ENCODE assay signal across 8 cellular contexts in the genomic region with DNA sequence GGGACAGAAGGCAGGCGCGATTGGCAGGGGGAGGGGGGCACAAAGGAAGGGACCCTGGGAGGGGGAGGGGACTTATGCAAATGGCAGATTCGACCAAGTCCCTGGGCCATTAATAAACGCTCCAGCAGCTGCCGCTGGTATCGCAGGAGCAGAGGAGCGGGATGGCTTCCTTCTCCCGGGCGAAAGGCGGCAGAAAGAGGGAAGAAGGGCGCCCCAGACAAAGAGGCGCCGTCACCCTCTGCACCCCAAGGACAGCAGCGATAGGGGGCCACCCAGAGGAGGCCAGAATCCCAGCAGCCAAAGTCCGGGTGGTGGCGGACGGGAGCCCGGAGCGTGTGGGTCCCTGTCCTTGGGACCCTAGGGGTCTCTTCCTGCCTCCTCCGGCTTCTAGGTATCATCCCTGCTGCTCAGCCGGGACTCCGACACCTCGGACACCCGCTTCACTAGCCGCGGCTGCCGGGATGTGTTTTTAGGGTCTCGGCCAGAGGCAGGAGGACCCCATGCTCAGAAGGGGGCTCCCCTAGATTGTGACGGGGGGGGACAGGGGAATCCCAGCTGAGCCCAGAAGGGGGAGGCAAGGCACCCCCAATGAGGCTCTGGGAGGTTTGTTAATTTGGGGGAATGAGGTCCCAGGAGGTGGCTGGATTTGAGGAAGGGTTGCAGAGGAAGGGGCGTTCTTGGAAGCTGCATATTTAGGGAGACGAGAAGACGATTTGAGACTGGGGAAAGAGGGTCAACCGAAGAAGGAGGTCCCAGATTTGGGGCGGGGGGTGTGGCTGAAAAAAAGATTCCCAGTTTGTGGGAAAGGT. TPM values are rescaled to one million over a fixed set of nuclear protein-coding genes. Genes with fewer than 3 reads are reported as not detected.
DNase-seq lines count a peak whose midpoint lies in the region; ATAC-seq, FAIRE-seq and TF ChIP-seq lines count a peak whose summit lies in the region.

No MANE protein-coding gene starts in this region.

- H4K20me1 ChIP-seq in SK-N-SH (ENCODE audit: insufficient read depth) = peaks cover 25% of the 10 kb centered on the region

- peak overlapping the region; percentile 98 for H3K4me2 ChIP-seq in SK-N-SH

- intact Hi-C loops in esophagus squamous epithelium (cut with DNase I) (no loop called here), sciatic nerve (cut with DNase I) (no loop called here)

- no peaks in the 10 kb centered on the region for H3K36me3 ChIP-seq in SK-N-SH (replicated peaks in 1 of 2; ENCODE audit: control insufficient read depth in 1 of 2, insufficient read depth in 2 of 2, low read length in 1 of 2)
- H3K36me3 ChIP-seq in esophagus squamous epithelium = no peaks in the 10 kb centered on the region

- no peaks in the 10 kb centered on the region for H3K9me3 ChIP-seq in SK-N-SH
- no peaks in the 10 kb centered on the region for H3K9me3 ChIP-seq in esophagus squamous epithelium

- TF ChIP-seq EP300 in SK-N-SH (IDR thresholded peaks at IDR 0.05; ENCODE audit: borderline replicate concordance in 1 of 2, low read depth in 1 of 2, low read length in 1 of 2) = no peak

- H3K4me3 ChIP-seq in SK-N-SH (ENCODE audit: low read depth in 2 of 2, low read length in 1 of 2) = peak overlapping the region; percentile 83 to 88
- peak overlapping the region in 3 of 4 donors; percentile 51 to 69 (median 57) for H3K4me3 ChIP-seq in esophagus squamous epithelium

- DNase-seq in SK-N-SH (peak; percentile 81), NCI-H82 (lab: John Stamatoyannopoulos, UW) (peak; percentile 91), esophagus squamous epithelium (lab: John Stamatoyannopoulos, UW) (no peak), sciatic nerve (ENCODE audit: low spot score) (no peak), GM19238 (ENCODE audit: insufficient read length, low spot score) (no peak), H54 (ENCODE audit: insufficient read length, low spot score) (no peak)

- H3K9ac ChIP-seq in SK-N-SH = peak overlapping the region; percentile 76; the same call in 1 of the 2 replicates

- 48% methylated on average over 23 of the region's 34 CpGs for WGBS in SK-N-SH (ENCODE audit: low lambda C conversion rate)
- WGBS in esophagus squamous epithelium, 2 donors = 3 to 8% methylated on average over 13 to 25 of the region's 34 CpGs

- no peak for FAIRE-seq in H54 (lab: Jason Lieb, UNC)

- peaks cover 8% of the 10 kb centered on the region; the same call in 1 of the 2 replicates for H3K79me2 ChIP-seq in SK-N-SH (ENCODE audit: insufficient read depth)

- ATAC-seq in SK-N-SH treated with all-trans-retinoic acid at 6 μM for 48 hours = no peak
- peak; percentile 31 for ATAC-seq in sciatic nerve
- ATAC-seq in HG03135 (IDR thresholded peaks at IDR 0.05; ENCODE audit: unreplicated experiment) = no peak

- H2AFZ ChIP-seq in SK-N-SH (ENCODE audit: low read depth) = no peak overlapping the region; the same call in 1 of the 2 replicates

- TF ChIP-seq POLR2A in esophagus squamous epithelium (IDR thresholded peaks at IDR 0.05) (no peak), H54 (IDR thresholded peaks at IDR 0.05; ENCODE audit: low read depth, low read length) (no peak)

- H3K4me1 ChIP-seq in SK-N-SH (ENCODE audit: control insufficient read depth in 1 of 2, insufficient read depth in 2 of 2, low read depth in 1 of 2, low read length in 1 of 2) (peaks cover 3 to 8% of the 10 kb centered on the region in 2 experiments; a peak in 2 of 4 replicates), esophagus squamous epithelium (peaks cover 14 to 29% (median 28%) of the 10 kb centered on the region in 3 donors)

- H3K9me2 ChIP-seq in SK-N-SH = no peaks in the 10 kb centered on the region

- H3K27me3 ChIP-seq in SK-N-SH (ENCODE audit: insufficient read depth) (no peaks in the 10 kb centered on the region), esophagus squamous epithelium (peaks cover 6 to 87% (median 19%) of the 10 kb centered on the region in 4 donors)

- CTCF ChIA-PET in SK-N-SH (lab: Yijun Ruan, JAX) = interaction anchor here (0.8 to 1.5 kb wide), 3 partner anchors 9 to 290 kb away, joined by 3 to 4 read pairs (median 4); no protein-coding TSS in a partner anchor

- TF ChIP-seq CTCF in SK-N-SH (IDR thresholded peaks at IDR 0.05) = no peak
- peak in 2 of 6 experiments; percentile 10 to 17 for TF ChIP-seq CTCF in esophagus squamous epithelium (IDR thresholded peaks at IDR 0.05)

- POLR2A ChIA-PET in SK-N-SH (lab: Yijun Ruan, JAX) = interaction anchor here (1.2 kb wide), 1 partner anchor 46 kb away, joined by 5 read pairs; no protein-coding TSS in a partner anchor

- no peak overlapping the region; a peak in 1 of 4 replicates for H3K27ac ChIP-seq in SK-N-SH (ENCODE audit: low read depth in 2 of 2, low read length in 1 of 2)
- H3K27ac ChIP-seq in esophagus squamous epithelium = no peak overlapping the region

- TF ChIP-seq RAD21 in SK-N-SH (IDR thresholded peaks at IDR 0.05; ENCODE audit: low read length) = peak; percentile 17; the same call in 1 of the 2 replicates

- no peaks in the 10 kb centered on the region for H3F3A ChIP-seq in SK-N-SH (replicated peaks; ENCODE audit: insufficient read depth)

TF ChIP-seq in SK-N-SH, 30 proteins besides CTCF, POLR2A, EP300 and RAD21 (continues in another document):
- TF ChIP-seq IRF3 (IDR thresholded peaks at IDR 0.05; ENCODE audit: low read depth, low read length) (no peak), MEF2A (IDR thresholded peaks at IDR 0.05; ENCODE audit: borderline replicate concordance, low read depth) (no peak), CHD2 (IDR thresholded peaks at IDR 0.05; ENCODE audit: low read length, partially characterized antibody) (no peak), EZH2phosphoT487 (IDR thresholded peaks at IDR 0.05; ENCODE audit: borderline replicate concordance, low read depth) (no peak), RCOR1 (IDR thresholded peaks at IDR 0.05; ENCODE audit: low read length) (no peak), MXI1 (IDR thresholded peaks at IDR 0.05; ENCODE audit: low read depth, low read length) (no peak), YY1 (IDR thresholded peaks at IDR 0.05; ENCODE audit: low read depth) (no peak)
- TF ChIP-seq, protein P1, sequence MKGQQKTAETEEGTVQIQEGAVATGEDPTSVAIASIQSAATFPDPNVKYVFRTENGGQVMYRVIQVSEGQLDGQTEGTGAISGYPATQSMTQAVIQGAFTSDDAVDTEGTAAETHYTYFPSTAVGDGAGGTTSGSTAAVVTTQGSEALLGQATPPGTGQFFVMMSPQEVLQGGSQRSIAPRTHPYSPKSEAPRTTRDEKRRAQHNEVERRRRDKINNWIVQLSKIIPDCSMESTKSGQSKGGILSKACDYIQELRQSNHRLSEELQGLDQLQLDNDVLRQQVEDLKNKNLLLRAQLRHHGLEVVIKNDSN (IDR thresholded peaks at IDR 0.05; ENCODE audit: borderline replicate concordance, low read depth) = no peak

TF ChIP-seq in SK-N-SH treated with all-trans-retinoic acid at 6 μM for 48 hours, 23 proteins besides CTCF, POLR2A, EP300 and RAD21:
- no peak for TF ChIP-seq PPARA (CRISPR knock-in tag; IDR thresholded peaks at IDR 0.05; ENCODE audit: borderline replicate concordance)
- TF ChIP-seq ZFP30 (CRISPR knock-in tag; IDR thresholded peaks at IDR 0.05) = no peak
- TF ChIP-seq BACH2 (CRISPR knock-in tag; IDR thresholded peaks at IDR 0.05; ENCODE audit: borderline replicate concordance) = no peak
- TF ChIP-seq ZNF70 (CRISPR knock-in tag; IDR thresholded peaks at IDR 0.05) = no peak
- TF ChIP-seq, protein P2, sequence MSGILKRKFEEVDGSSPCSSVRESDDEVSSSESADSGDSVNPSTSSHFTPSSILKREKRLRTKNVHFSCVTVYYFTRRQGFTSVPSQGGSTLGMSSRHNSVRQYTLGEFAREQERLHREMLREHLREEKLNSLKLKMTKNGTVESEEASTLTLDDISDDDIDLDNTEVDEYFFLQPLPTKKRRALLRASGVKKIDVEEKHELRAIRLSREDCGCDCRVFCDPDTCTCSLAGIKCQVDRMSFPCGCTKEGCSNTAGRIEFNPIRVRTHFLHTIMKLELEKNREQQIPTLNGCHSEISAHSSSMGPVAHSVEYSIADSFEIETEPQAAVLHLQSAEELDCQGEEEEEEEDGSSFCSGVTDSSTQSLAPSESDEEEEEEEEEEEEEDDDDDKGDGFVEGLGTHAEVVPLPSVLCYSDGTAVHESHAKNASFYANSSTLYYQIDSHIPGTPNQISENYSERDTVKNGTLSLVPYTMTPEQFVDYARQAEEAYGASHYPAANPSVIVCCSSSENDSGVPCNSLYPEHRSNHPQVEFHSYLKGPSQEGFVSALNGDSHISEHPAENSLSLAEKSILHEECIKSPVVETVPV (CRISPR knock-in tag; IDR thresholded peaks at IDR 0.05) = no peak
- no peak for TF ChIP-seq ZC3H10 (CRISPR knock-in tag; IDR thresholded peaks at IDR 0.05)
- TF ChIP-seq OSR1 (CRISPR knock-in tag; IDR thresholded peaks at IDR 0.05) = no peak
- no peak for TF ChIP-seq TOX (CRISPR knock-in tag; IDR thresholded peaks at IDR 0.05; ENCODE audit: borderline replicate concordance)
TF ChIP-seq in SK-N-SH treated with all-trans-retinoic acid at 6 μM for 48 hours: peak in this region for 0.

RNA-seq across cellular contexts. Expression of gene PTPRS, which starts 1.7 kb away (rescaled TPM):
- polyA plus RNA-seq in SK-N-SH (2012; rRNA removed) = 57.1 and 91.0 TPM in 2 replicates
- polyA plus RNA-seq in SK-N-SH (2012; cell fraction: cytosol; rRNA removed) = 27.1 and 43.7 TPM in 2 replicates
- 144 and 167 TPM in 2 replicates for polyA plus RNA-seq in SK-N-SH (2012; cell fraction: nucleus; rRNA removed)
- 100 to 1,000 TPM in 1 of 4 donors, 10 to 100 TPM in 3; 61.7 to 173 (median 86.6) TPM for total RNA-seq in esophagus squamous epithelium
- 278 TPM for total RNA-seq in sciatic nerve

Comparison
In these comparisons a context has a peak if more than half of its experiments do, and no peak if none do; other contexts are left out.
1. DNase-seq: peak in SK-N-SH (single experiment) and NCI-H82 (single experiment); none in esophagus squamous epithelium (single experiment), sciatic nerve (single experiment), GM19238 (single experiment) and H54 (single experiment).